In the genomic region with DNA sequence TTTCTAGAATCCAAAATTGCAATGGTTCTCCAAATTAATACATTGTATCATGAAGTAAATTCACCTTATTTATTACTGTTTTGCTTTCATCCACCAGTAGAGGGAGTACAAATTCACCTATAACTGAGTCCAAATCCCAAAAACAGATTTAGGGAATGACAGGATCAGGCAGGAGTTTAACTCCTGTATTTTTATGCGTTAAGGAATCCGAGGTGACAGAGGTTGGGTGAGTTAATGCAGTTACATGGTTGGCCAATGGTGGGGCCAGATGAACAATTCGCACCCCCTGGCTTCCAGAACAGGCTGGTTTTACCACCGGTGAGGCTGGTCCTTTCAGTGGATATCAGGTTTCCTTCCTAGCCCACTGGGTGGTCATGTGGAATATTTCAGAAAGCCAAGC, we compare ENCODE assay signal across 1 cellular context.
TF ChIP-seq lines count a peak whose summit lies in the region.

No MANE protein-coding gene starts in this region.

TF ChIP-seq in HEK293, 187 proteins besides CTCF, POLR2A, EP300 and RAD21 (continued from another document):
- TF ChIP-seq KLF9 (tag by site-specific recombination; IDR thresholded peaks at IDR 0.05; ENCODE audit: low read depth): no peak
